8 cellular contexts compared by ENCODE assay signal in the genomic region with DNA sequence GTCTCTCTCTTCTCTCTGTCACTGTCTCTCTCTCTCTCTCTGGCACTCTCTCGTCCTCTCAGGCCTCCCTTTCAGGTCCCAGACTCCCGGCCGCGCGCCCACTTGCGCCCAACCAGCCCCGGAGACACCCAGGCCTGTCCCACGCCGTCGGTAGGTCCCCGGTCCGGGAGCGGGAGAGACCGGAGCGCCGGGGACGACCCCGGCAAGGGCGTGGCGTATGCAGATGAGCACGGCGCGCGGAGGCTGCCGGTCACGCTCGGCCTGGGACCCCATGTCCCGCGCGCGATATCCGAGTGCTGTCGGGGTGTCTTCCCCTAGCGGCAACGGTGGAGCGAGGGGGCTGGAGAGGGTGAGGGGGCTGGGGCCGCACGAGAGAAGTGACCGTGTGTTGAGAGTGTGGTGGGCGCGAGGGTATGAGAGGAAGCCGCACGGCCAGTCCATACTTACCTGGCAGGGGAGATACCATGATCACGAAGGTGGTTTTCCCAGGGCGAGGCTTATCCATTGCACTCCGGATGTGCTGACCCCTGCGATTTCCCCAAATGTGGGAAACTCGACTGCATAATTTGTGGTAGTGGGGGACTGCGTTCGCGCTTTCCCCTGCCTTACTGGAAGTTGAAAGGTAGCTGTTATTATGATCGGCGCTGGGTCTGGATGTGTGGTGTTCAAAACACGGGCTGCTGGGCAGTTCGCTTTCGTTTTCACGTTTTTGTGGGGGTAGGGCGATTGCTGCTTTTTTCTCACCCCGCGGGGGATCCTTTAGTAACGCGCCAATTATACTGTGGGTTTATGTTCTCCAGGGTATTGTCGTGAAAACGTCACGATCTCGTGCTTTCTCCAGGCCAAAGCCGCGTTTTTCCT. TPM values are rescaled to one million over a fixed set of nuclear protein-coding genes. Genes with fewer than 3 reads are reported as not detected.
DNase-seq lines count a peak whose midpoint lies in the region; ATAC-seq lines count a peak whose summit lies in the region.
"Not testable (repeated sequence)": the region's sequence is repeated elsewhere in the genome, so short reads cannot be mapped to it uniquely, and the experiment has no call there.

No MANE protein-coding gene starts in this region.

- H3K9me3 Mint-ChIP-seq in activated T-helper 17 cell treated with anti-CD3 and anti-CD28 coated beads, Interleukin-2, amount 50 U/mL, for 72 hours; stimulated activated naive CD8-positive, alpha-beta T cell treated with anti-CD3 and anti-CD28 coated beads, Interleukin-15, amount 100 ng/mL, for 72 hours: not testable (repeated sequence)

- not testable (repeated sequence) for H3K9me3 ChIP-seq in right cardiac atrium (ENCODE audit: control insufficient read depth, low read length)

- intact Hi-C loops in right cardiac atrium (cut with DNase I): not testable (repeated sequence)

- not testable (repeated sequence) for H3K36me3 Mint-ChIP-seq in activated T-helper 17 cell treated with anti-CD3 and anti-CD28 coated beads, Interleukin-2, amount 50 U/mL, for 72 hours (ENCODE audit: low read depth)

- WGBS in right cardiac atrium: no CpG with 5 or more reads among the region's 68 CpGs

- H3K27me3 ChIP-seq in right cardiac atrium (ENCODE audit: control insufficient read depth, insufficient read depth): not testable (repeated sequence)

- H3K27me3 Mint-ChIP-seq in activated T-helper 17 cell treated with anti-CD3 and anti-CD28 coated beads, Interleukin-2, amount 50 U/mL, for 72 hours; stimulated activated naive CD8-positive, alpha-beta T cell treated with anti-CD3 and anti-CD28 coated beads, Interleukin-15, amount 100 ng/mL, for 72 hours: not testable (repeated sequence)

- H3K27ac ChIP-seq in right cardiac atrium (ENCODE audit: low read length): not testable (repeated sequence)

- ATAC-seq in GM18499 (IDR thresholded peaks at IDR 0.05; ENCODE audit: insufficient read depth, unreplicated experiment): peak; percentile 62
- peak; percentile 68 for ATAC-seq in GM19372 (IDR thresholded peaks at IDR 0.05; ENCODE audit: low read depth, unreplicated experiment)
- peak; percentile 61 for ATAC-seq in GM21825 (IDR thresholded peaks at IDR 0.05; ENCODE audit: unreplicated experiment)
- peak; percentile 69 for ATAC-seq in HG03045 (IDR thresholded peaks at IDR 0.05; ENCODE audit: unreplicated experiment)
- ATAC-seq in HG03558 (IDR thresholded peaks at IDR 0.05; ENCODE audit: extremely low read depth, unreplicated experiment): peak; percentile 72
- ATAC-seq in activated T-helper 17 cell treated with anti-CD3 and anti-CD28 coated beads, Interleukin-2, amount 50 U/mL, for 72 hours (replicated peaks): peak; percentile 79
- ATAC-seq in right cardiac atrium: peak; percentile 94 to 95
- peak; percentile 89 for ATAC-seq in stimulated activated naive CD8-positive, alpha-beta T cell treated with anti-CD3 and anti-CD28 coated beads, Interleukin-15, amount 100 ng/mL, for 72 hours

- not testable (repeated sequence) for H3K4me1 ChIP-seq in right cardiac atrium (ENCODE audit: control insufficient read depth, insufficient read depth, low read length)

- H3K27ac Mint-ChIP-seq in activated T-helper 17 cell treated with anti-CD3 and anti-CD28 coated beads, Interleukin-2, amount 50 U/mL, for 72 hours; stimulated activated naive CD8-positive, alpha-beta T cell treated with anti-CD3 and anti-CD28 coated beads, Interleukin-15, amount 100 ng/mL, for 72 hours: not testable (repeated sequence)

- DNase-seq in right cardiac atrium; stimulated activated naive CD8-positive, alpha-beta T cell treated with anti-CD3 and anti-CD28 coated beads, Interleukin-15, amount 100 ng/mL, for 72 hours: not testable (repeated sequence)

- H3K4me3 Mint-ChIP-seq in activated T-helper 17 cell treated with anti-CD3 and anti-CD28 coated beads, Interleukin-2, amount 50 U/mL, for 72 hours; stimulated activated naive CD8-positive, alpha-beta T cell treated with anti-CD3 and anti-CD28 coated beads, Interleukin-15, amount 100 ng/mL, for 72 hours: not testable (repeated sequence)

- H3K4me1 Mint-ChIP-seq in activated T-helper 17 cell treated with anti-CD3 and anti-CD28 coated beads, Interleukin-2, amount 50 U/mL, for 72 hours: not testable (repeated sequence)
- H3K4me1 Mint-ChIP-seq in stimulated activated naive CD8-positive, alpha-beta T cell treated with anti-CD3 and anti-CD28 coated beads, Interleukin-15, amount 100 ng/mL, for 72 hours: peaks cover 21% of the 10 kb centered on the region

- not testable (repeated sequence) for H3K4me3 ChIP-seq in right cardiac atrium (ENCODE audit: low read length)

RNA-seq across cellular contexts. Expression of gene EAPP, which starts 7.0 kb away (rescaled TPM):
- total RNA-seq in activated T-helper 17 cell treated with anti-CD3 and anti-CD28 coated beads, Interleukin-2, amount 50 U/mL, for 72 hours: 10 to 100 TPM; 33.6 to 46.9 TPM
- 10 to 100 TPM; 18.9 to 25.3 (median 22.2) TPM for total RNA-seq in right cardiac atrium
- 30.6 TPM for polyA plus RNA-seq in right cardiac atrium
